Comparison of ENCODE assay signal across 2 cellular contexts in genomic region chrX:48854121-48854804, GRCh38.
A peak's percentile ranks its signal among the peaks of the same experiment; 100 is the strongest.
TF ChIP-seq lines count a peak whose summit lies in the region.

No MANE protein-coding gene starts in this region.

TF ChIP-seq in HEK293, 187 proteins besides CTCF, POLR2A, EP300 and RAD21:
- TF ChIP-seq ZIC2 (tag by site-specific recombination; IDR thresholded peaks at IDR 0.05), result peak; percentile 89

TF ChIP-seq in K562, 482 proteins besides CTCF, POLR2A, EP300 and RAD21:
- TF ChIP-seq KDM1A (IDR thresholded peaks at IDR 0.05), result peak; percentile 59 to 75
